In genomic region chr9:98974994-98975712, GRCh38 we compare ENCODE assay signal across 1 cellular context.
TF ChIP-seq lines count a peak whose summit lies in the region.

No MANE protein-coding gene starts in this region.

TF ChIP-seq in SK-N-SH, 30 proteins besides CTCF, POLR2A, EP300 and RAD21 (continued from another document):
- TF ChIP-seq MAX (IDR thresholded peaks at IDR 0.05; ENCODE audit: low read depth) (peak; percentile 54; the same call in 1 of the 2 replicates), YY1 (IDR thresholded peaks at IDR 0.05; ENCODE audit: low read depth) (no peak), SMC3 (IDR thresholded peaks at IDR 0.05; ENCODE audit: low read depth, low read length) (peak; percentile 84), CHD2 (IDR thresholded peaks at IDR 0.05; ENCODE audit: low read length, partially characterized antibody) (peak; percentile 49)
